ENCODE assay signal across 20 cellular contexts in the genomic region with DNA sequence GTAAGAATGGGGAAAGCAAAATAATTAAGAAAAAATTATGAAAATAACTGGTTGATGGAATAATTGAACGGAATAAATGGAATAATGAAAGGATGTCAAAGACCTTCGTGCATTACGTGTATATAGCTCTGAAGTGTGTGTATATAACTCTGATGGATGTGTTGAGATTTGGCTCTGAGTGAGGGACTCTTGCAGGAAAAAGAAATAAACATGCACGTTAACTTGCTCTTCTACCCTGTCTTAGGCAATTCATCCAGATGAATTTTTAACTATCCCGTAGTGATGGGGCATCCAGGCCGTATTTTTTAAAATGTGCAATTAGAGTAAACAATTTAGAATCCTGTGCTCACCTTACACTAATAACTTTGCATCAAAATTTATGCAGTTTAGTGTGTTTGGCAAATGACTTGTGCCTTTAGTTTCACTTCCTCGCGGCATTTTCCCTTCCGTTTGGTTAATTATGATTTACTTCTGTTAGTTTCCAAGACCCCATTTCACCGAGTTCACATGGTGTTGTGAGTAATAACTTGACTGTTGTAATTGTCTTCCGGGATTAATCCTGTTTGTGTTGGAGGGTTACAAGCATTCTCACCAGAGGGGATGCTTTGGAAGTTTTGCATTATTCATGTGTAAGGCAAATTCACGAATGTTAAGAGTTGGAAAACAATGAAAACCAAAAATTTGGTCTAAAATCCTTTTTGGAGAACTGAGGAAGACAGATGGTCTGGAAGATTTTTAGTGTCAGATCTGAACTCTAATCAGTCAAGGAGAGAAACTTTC.
A peak's percentile ranks its signal among the peaks of the same experiment; 100 is the strongest.
DNase-seq lines count a peak whose midpoint lies in the region; ATAC-seq, FAIRE-seq and TF ChIP-seq lines count a peak whose summit lies in the region.
"Had no signal": no experiment of that assay in that cellular context is flagged by ENCODE, and none has a peak within 500 bp of the region (broad histone marks: within the 10 kb centered on the region; RNA-seq: fewer than 3 reads in every experiment).

No MANE protein-coding gene starts in this region.

- H3K79me1 ChIP-seq in H9 (ENCODE audit: insufficient read depth, low read depth, low read length, poor library complexity, severe bottlenecking) = no peaks in the 10 kb centered on the region

- TF ChIP-seq CTCF in H9 (conservative IDR thresholded peaks at IDR 0.05) (no peak), OCI-LY1 (IDR thresholded peaks at IDR 0.05; ENCODE audit: low read length) (no peak), fibroblast of lung (conservative IDR thresholded peaks at IDR 0.05 in 1 of 2, IDR thresholded peaks at IDR 0.05 in 1 of 2; ENCODE audit: low read depth in 1 of 2, low read length in 2 of 2) (no peak), nephron progenitor cell (IDR thresholded peaks at IDR 0.05) (no peak)

- H3K4me2 ChIP-seq in H9 (ENCODE audit: insufficient read depth, insufficient read length, low read length) (no peak overlapping the region), OCI-LY1 (ENCODE audit: low read length) (peak overlapping the region; percentile 60), fibroblast of lung (ENCODE audit: extremely low read depth, insufficient read depth, low read length) (peak overlapping the region; percentile 86)
- H3K4me2 ChIP-seq: BLaER1 treated with 17β-estradiol and CSF1 and Interleukin-3, amounts not matched to agents 10 nM and 100 nM; KMS-11 had no signal

- no peaks in the 10 kb centered on the region for H3K27me3 Mint-ChIP-seq in H9 (ENCODE audit: low read depth)
- peaks cover 8% of the 10 kb centered on the region for H3K27me3 Mint-ChIP-seq in nephron progenitor cell (ENCODE audit: low read depth, poor library complexity)
- H3K27me3 Mint-ChIP-seq: activated naive CD8-positive, alpha-beta T cell treated with anti-CD3 and anti-CD28 coated beads, Interleukin-2, amount 50 U/mL, for 24 hours; T-helper 17 cell had no signal

- FAIRE-seq in GM12892 (lab: Jason Lieb, UNC) = no peak

- no peak overlapping the region for H3K56ac ChIP-seq in H9 (ENCODE audit: insufficient read length, low read depth, low read length)

- H2BK12ac ChIP-seq in H9 (ENCODE audit: insufficient read length, low read depth, low read length) = no peak overlapping the region

- H3K4me3 ChIP-seq in OCI-LY1 (ENCODE audit: low read depth, low read length, poor library complexity, severe bottlenecking) (peak overlapping the region; percentile 36), fibroblast of lung (replicated peaks in 1 of 4; ENCODE audit: control extremely low read depth in 1 of 4, insufficient read depth in 1 of 4, low read depth in 3 of 4, low read length in 4 of 4) (peak overlapping the region; percentile 17 to 51 (median 36)), skeletal muscle cell (ENCODE audit: low read depth, low read length) (peak overlapping the region; percentile 5)
- H3K4me3 ChIP-seq: BLaER1 treated with 17β-estradiol and CSF1 and Interleukin-3, amounts not matched to agents 10 nM and 100 nM; lung had no signal

- DNase-seq in H9 = no peak
- peak; percentile 58 to 69 for DNase-seq in fibroblast of lung (ENCODE audit: low read depth in 2 of 2)
- no peak for DNase-seq in skeletal muscle cell (ENCODE audit: low read depth)
- DNase-seq in nephron progenitor cell = no peak
- DNase-seq in GM12892 (ENCODE audit: insufficient read length) = no peak
- DNase-seq in NCI-H1436 treated with DMSO at 0.1 percent for 48 hours (lab: John Stamatoyannopoulos, UW) = no peak
- DNase-seq: activated naive CD8-positive, alpha-beta T cell treated with anti-CD3 and anti-CD28 coated beads, Interleukin-2, amount 50 U/mL, for 24 hours; activated T-cell treated with anti-CD3 and anti-CD28 coated beads, Interleukin-2, amount 50 U/mL, for 48 hours; DMS53; esophagus squamous epithelium; NCI-H2081; NCI-H526; stimulated activated CD4-positive, alpha-beta T cell treated with anti-CD3 and anti-CD28 coated beads, Interleukin-12 subunit alpha, Interleukin-12 subunit beta, amount 100 ng/mL, for 4 hours; T-helper 17 cell had no signal

- no peaks in the 10 kb centered on the region for H3K27me3 ChIP-seq in H9 (ENCODE audit: insufficient read depth, low read length)
- H3K27me3 ChIP-seq in OCI-LY1 (ENCODE audit: insufficient read depth, low read length) = no peaks in the 10 kb centered on the region
- no peaks in the 10 kb centered on the region for H3K27me3 ChIP-seq in fibroblast of lung (ENCODE audit: control insufficient read depth, insufficient read depth, low read length)
- H3K27me3 ChIP-seq: BLaER1 treated with 17β-estradiol and CSF1 and Interleukin-3, amounts not matched to agents 10 nM and 100 nM; esophagus squamous epithelium had no signal

- H2AK5ac ChIP-seq in H9 (ENCODE audit: insufficient read length, low read length) = no peak overlapping the region

- H3K4me1 ChIP-seq in H9 (ENCODE audit: insufficient read depth, low read length) = no peaks in the 10 kb centered on the region; the same call in 1 of the 2 replicates
- H3K4me1 ChIP-seq in OCI-LY1 (ENCODE audit: insufficient read depth, low read length, severe bottlenecking) = peaks cover 33% of the 10 kb centered on the region
- no peaks in the 10 kb centered on the region for H3K4me1 ChIP-seq in fibroblast of lung (ENCODE audit: control insufficient read depth, extremely low read depth, insufficient read depth, low read length)
- H3K4me1 ChIP-seq: esophagus squamous epithelium had no signal

- no peak overlapping the region for H3K4ac ChIP-seq in H9 (ENCODE audit: low read depth, low read length)

- no peak overlapping the region for H3K4me3 Mint-ChIP-seq in H9
- H3K4me3 Mint-ChIP-seq in nephron progenitor cell = no peak overlapping the region
- H3K4me3 Mint-ChIP-seq: activated naive CD8-positive, alpha-beta T cell treated with anti-CD3 and anti-CD28 coated beads, Interleukin-2, amount 50 U/mL, for 24 hours; T-helper 17 cell had no signal

- H2BK15ac ChIP-seq in H9 (ENCODE audit: low read depth, low read length) = no peak overlapping the region

- 100% methylated on average over 3 of the region's 12 CpGs for WGBS in H9 (ENCODE audit: extremely low coverage, insufficient read length, low lambda C conversion rate)

- H3K79me2 ChIP-seq in H9 (ENCODE audit: insufficient read depth, low read length) = no peaks in the 10 kb centered on the region
- no peaks in the 10 kb centered on the region for H3K79me2 ChIP-seq in OCI-LY1 (ENCODE audit: insufficient read depth, low read length)
- H3K79me2 ChIP-seq in fibroblast of lung (ENCODE audit: control insufficient read depth, insufficient read depth, low read length) = no peaks in the 10 kb centered on the region

- H2BK5ac ChIP-seq in H9 (ENCODE audit: insufficient read length, low read length) = no peak overlapping the region

- no peak overlapping the region for H4K5ac ChIP-seq in H9 (ENCODE audit: insufficient read length, low read depth, low read length)

- no peak for ATAC-seq in HG02840 (IDR thresholded peaks at IDR 0.05; ENCODE audit: low FRiP score, unreplicated experiment)
- ATAC-seq: activated naive CD8-positive, alpha-beta T cell treated with anti-CD3 and anti-CD28 coated beads, Interleukin-2, amount 50 U/mL, for 24 hours; HCT116; T-helper 17 cell had no signal

- no peak overlapping the region for H3K23ac ChIP-seq in H9 (ENCODE audit: insufficient read length, low read depth, low read length)

- H3K36me3 Mint-ChIP-seq in H9 (ENCODE audit: insufficient read depth in 1 of 3, low read depth in 3 of 3) = no peaks in the 10 kb centered on the region
- no peaks in the 10 kb centered on the region for H3K36me3 Mint-ChIP-seq in nephron progenitor cell (ENCODE audit: low read depth)

- no peaks in the 10 kb centered on the region for H3K9me3 Mint-ChIP-seq in H9
- H3K9me3 Mint-ChIP-seq in nephron progenitor cell = no peaks in the 10 kb centered on the region

- H3K14ac ChIP-seq in H9 (ENCODE audit: insufficient read depth, low read length) = no peak overlapping the region

- H3K4me1 Mint-ChIP-seq in H9 (peaks cover 16 to 18% of the 10 kb centered on the region in 2 experiments), nephron progenitor cell (peaks cover 8% of the 10 kb centered on the region)
- H3K4me1 Mint-ChIP-seq: activated naive CD8-positive, alpha-beta T cell treated with anti-CD3 and anti-CD28 coated beads, Interleukin-2, amount 50 U/mL, for 24 hours; T-helper 17 cell had no signal

- no peaks in the 10 kb centered on the region for H3K9me3 ChIP-seq in H9 (ENCODE audit: control insufficient read depth, low read depth, low read length)
- no peaks in the 10 kb centered on the region for H3K9me3 ChIP-seq in OCI-LY1 (ENCODE audit: low read length)
- H3K9me3 ChIP-seq in fibroblast of lung (ENCODE audit: control insufficient read depth, insufficient read depth, low read depth, low read length) = no peaks in the 10 kb centered on the region
- H3K9me3 ChIP-seq: BLaER1 treated with 17β-estradiol and CSF1 and Interleukin-3, amounts not matched to agents 10 nM and 100 nM; esophagus squamous epithelium had no signal

- no peak overlapping the region for H3K27ac ChIP-seq in H9 (ENCODE audit: insufficient read length, low read depth, low read length)
- H3K27ac ChIP-seq in OCI-LY1 (ENCODE audit: low read depth, low read length, poor library complexity, severe bottlenecking) = peak overlapping the region; percentile 69
- no peak overlapping the region for H3K27ac ChIP-seq in fibroblast of lung (ENCODE audit: insufficient read depth, low read length)
- H3K27ac ChIP-seq: BLaER1 treated with 17β-estradiol and CSF1 and Interleukin-3, amounts not matched to agents 10 nM and 100 nM; esophagus squamous epithelium; KMS-11 had no signal

- no peaks in the 10 kb centered on the region for H3K9me2 ChIP-seq in OCI-LY1 (ENCODE audit: low read depth, low read length)

- H3K23me2 ChIP-seq in H9 (ENCODE audit: insufficient read length, low read depth, low read length, poor library complexity, severe bottlenecking) = no peaks in the 10 kb centered on the region

- no peak overlapping the region for H2BK20ac ChIP-seq in H9 (ENCODE audit: low read depth, low read length, poor library complexity, severe bottlenecking)

- no peak overlapping the region for H4K91ac ChIP-seq in H9 (ENCODE audit: insufficient read length, low read depth, low read length)

- no peak overlapping the region for H4K8ac ChIP-seq in H9 (replicated peaks; ENCODE audit: insufficient read length, low read depth, low read length)

- H4K20me1 ChIP-seq in H9 (ENCODE audit: control insufficient read depth, insufficient read depth, insufficient read length) (no peaks in the 10 kb centered on the region), OCI-LY1 (ENCODE audit: insufficient read depth, low read length) (no peaks in the 10 kb centered on the region), fibroblast of lung (ENCODE audit: control insufficient read depth, extremely low read depth, insufficient read depth, low read length) (no peaks in the 10 kb centered on the region)
- H4K20me1 ChIP-seq: BLaER1 treated with 17β-estradiol and CSF1 and Interleukin-3, amounts not matched to agents 10 nM and 100 nM had no signal

- no peaks in the 10 kb centered on the region for H3F3A ChIP-seq in OCI-LY1 (ENCODE audit: insufficient read depth, low read length)

- H3K36me3 ChIP-seq in OCI-LY1 (ENCODE audit: insufficient read depth, low read length) (no peaks in the 10 kb centered on the region), fibroblast of lung (ENCODE audit: control insufficient read depth, insufficient read depth, low read length) (no peaks in the 10 kb centered on the region)
- H3K36me3 ChIP-seq: BLaER1 treated with 17β-estradiol and CSF1 and Interleukin-3, amounts not matched to agents 10 nM and 100 nM; esophagus squamous epithelium had no signal

- H3K27ac Mint-ChIP-seq in H9 = peak overlapping the region in 2 of 3 experiments; percentile 4 to 15; a peak in 2 of 7 replicates
- no peak overlapping the region for H3K27ac Mint-ChIP-seq in nephron progenitor cell
- H3K27ac Mint-ChIP-seq: activated naive CD8-positive, alpha-beta T cell treated with anti-CD3 and anti-CD28 coated beads, Interleukin-2, amount 50 U/mL, for 24 hours; T-helper 17 cell had no signal

- TF ChIP-seq POLR2A in GM12892 (IDR thresholded peaks at IDR 0.05; ENCODE audit: low read depth, low read length) = no peak

- H2AFZ ChIP-seq in H9 (ENCODE audit: low read length) = no peak overlapping the region
- peak overlapping the region; percentile 84; the same call in 1 of the 2 replicates for H2AFZ ChIP-seq in OCI-LY1 (ENCODE audit: low read length)
- peak overlapping the region; percentile 58 for H2AFZ ChIP-seq in fibroblast of lung (ENCODE audit: low read length)

- H2BK120ac ChIP-seq in H9 (ENCODE audit: low read depth, low read length, poor library complexity, severe bottlenecking) = no peak overlapping the region

- H3K9ac ChIP-seq in H9 (ENCODE audit: extremely low read depth, insufficient read length, low read length) (no peak overlapping the region), OCI-LY1 (ENCODE audit: low read length) (no peak overlapping the region; the same call in 1 of the 2 replicates), fibroblast of lung (ENCODE audit: insufficient read depth, low read length) (no peak overlapping the region)
- H3K9ac ChIP-seq: BLaER1 treated with 17β-estradiol and CSF1 and Interleukin-3, amounts not matched to agents 10 nM and 100 nM; KMS-11 had no signal

- H3T11ph ChIP-seq in H9 (ENCODE audit: low read length) = no peak overlapping the region

- H3K18ac ChIP-seq in H9 (ENCODE audit: insufficient read length, low read depth, low read length) = no peak overlapping the region

Comparison
In these comparisons a context has a peak if more than half of its experiments do, and no peak if none do; other contexts are left out.
1. DNase-seq: peak in fibroblast of lung (2 of 2); none in H9 (single experiment), skeletal muscle cell (single experiment), nephron progenitor cell (single experiment), GM12892 (single experiment) and NCI-H1436 treated with DMSO at 0.1 percent for 48 hours (single experiment).
2. Peak in every context shown above with its lines, with median percentiles within 50 percentile points of each other: H3K4me3 ChIP-seq.